Comparison of ENCODE assay signal across 21 cellular contexts in the genomic region with DNA sequence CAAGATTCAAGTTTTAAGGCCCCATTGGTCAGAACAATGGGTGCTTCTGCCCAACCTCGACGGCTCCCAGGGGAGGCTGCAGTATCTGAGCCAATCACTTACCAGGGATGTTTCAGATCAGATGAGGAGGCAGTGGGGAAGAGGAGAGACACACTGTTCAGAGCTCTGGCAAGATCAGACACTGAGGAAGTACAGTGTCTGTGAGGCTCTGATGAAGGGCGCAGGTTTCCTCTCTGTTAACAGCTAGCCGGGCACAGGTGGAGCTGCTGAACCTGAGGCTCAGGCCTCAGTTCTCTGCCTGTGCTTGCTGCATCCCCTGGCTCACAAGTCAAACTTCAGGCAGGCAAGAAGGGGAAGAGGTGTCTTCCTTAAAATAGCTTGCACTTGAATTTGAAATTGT.
A peak's percentile ranks its signal among the peaks of the same experiment; 100 is the strongest.
DNase-seq lines count a peak whose midpoint lies in the region; ATAC-seq and TF ChIP-seq lines count a peak whose summit lies in the region.
"Had no signal": no experiment of that assay in that cellular context is flagged by ENCODE, and none has a peak within 500 bp of the region (broad histone marks: within the 10 kb centered on the region; RNA-seq: fewer than 3 reads in every experiment).

No MANE protein-coding gene starts in this region.

- no peak overlapping the region for H3K27ac ChIP-seq in spleen
- H3K27ac ChIP-seq: GM23248 had no signal

- no peak for ATAC-seq in Right ventricle myocardium superior (ENCODE audit: poor library complexity)
- ATAC-seq in Right ventricle myocardium inferior = no peak
- ATAC-seq in GM21381 (IDR thresholded peaks at IDR 0.05; ENCODE audit: unreplicated experiment) = no peak
- ATAC-seq in HG02885 (IDR thresholded peaks at IDR 0.05; ENCODE audit: poor library complexity, unreplicated experiment) = no peak
- ATAC-seq: GM12878, K562 had no signal

- no peaks in the 10 kb centered on the region for H4K20me1 ChIP-seq in Loucy (ENCODE audit: insufficient read depth, low read length, poor library complexity, severe bottlenecking)

- TF ChIP-seq POLR2A in spleen (IDR thresholded peaks at IDR 0.05) = no peak

- H3F3A ChIP-seq in Loucy (ENCODE audit: low read depth) = no peaks in the 10 kb centered on the region

- no peak overlapping the region for H3K4me2 ChIP-seq in Loucy (ENCODE audit: low read depth, low read length, poor library complexity, severe bottlenecking)

- 0 out of 2 replicates have a peak overlapping the region, but pooled peaks have one; percentile 9 for H2AFZ ChIP-seq in Loucy (ENCODE audit: low read length)
- H2AFZ ChIP-seq: GM23248 had no signal

- no peaks in the 10 kb centered on the region for H3K36me3 ChIP-seq in Loucy (ENCODE audit: insufficient read depth, low read length)
- peaks cover 0 to 28% (median 0%) of the 10 kb centered on the region in 6 donors for H3K36me3 ChIP-seq in spleen
- H3K36me3 ChIP-seq: HAP-1 had no signal

- no peaks in the 10 kb centered on the region for H3K4me1 ChIP-seq in Loucy (ENCODE audit: insufficient read depth, low read length, poor library complexity, severe bottlenecking)
- H3K4me1 ChIP-seq in spleen = peaks cover 0 to 8% (median 0%) of the 10 kb centered on the region in 6 donors
- H3K4me1 ChIP-seq: HAP-1 had no signal

- no peaks in the 10 kb centered on the region for H3K9me2 ChIP-seq in Loucy (replicated peaks; ENCODE audit: low read depth, low read length)

- intact Hi-C loops in Right ventricle myocardium superior (cut with DNase I) (no loop called here), Right ventricle myocardium inferior (cut with DNase I) (no loop called here), spleen (cut with DNase I; ENCODE audit: low total_unique reads) (no loop called here)

- WGBS in spleen, 5 donors = 71 to 87% (median 79%) methylated on average over 4 of the region's 4 CpGs

- DNase-seq in Right ventricle myocardium superior (peak; percentile 4), Right ventricle myocardium inferior (ENCODE audit: missing footprints) (no peak), islet precursor cell (peak; percentile 42), spleen (peak; percentile 40), amygdala (lab: John Stamatoyannopoulos, UW) (no peak)
- DNase-seq: 8988T; C1 segment of cervical spinal cord; CD4-positive, CD25-positive, alpha-beta regulatory T cell; CD8-positive, alpha-beta memory T cell; COR-L47; DMS 273 treated with DMSO at 0.1 percent for 48 hours; DMS53; DND-41; EL; GM23248 had no signal

- H3K4me3 ChIP-seq in Loucy (ENCODE audit: low read length, poor library complexity, severe bottlenecking) (no peak overlapping the region), spleen (no peak overlapping the region)
- H3K4me3 ChIP-seq: GM12878, GM23248, HAP-1, K562 had no signal

- H3K79me2 ChIP-seq in Loucy (ENCODE audit: insufficient read depth, low read length) = no peaks in the 10 kb centered on the region

- H3K9me3 ChIP-seq in Loucy (ENCODE audit: insufficient read depth, low read depth, low read length) (no peaks in the 10 kb centered on the region), spleen (no peaks in the 10 kb centered on the region)
- H3K9me3 ChIP-seq: HAP-1 had no signal

- TF ChIP-seq CTCF in Loucy (conservative IDR thresholded peaks at IDR 0.05; ENCODE audit: low read length) = no peak
- TF ChIP-seq CTCF in spleen (IDR thresholded peaks at IDR 0.05 in 8 of 11, conservative IDR thresholded peaks at IDR 0.05 in 3 of 11) = no peak

- no peak overlapping the region for H3K9ac ChIP-seq in Loucy (ENCODE audit: low read depth, low read length, poor library complexity, severe bottlenecking)
- H3K9ac ChIP-seq: GM23248 had no signal

- H3K27me3 ChIP-seq in Loucy (ENCODE audit: insufficient read depth, low read length, poor library complexity, severe bottlenecking) = no peaks in the 10 kb centered on the region
- no peaks in the 10 kb centered on the region for H3K27me3 ChIP-seq in spleen (replicated peaks in 1 of 7)

Comparison
In these comparisons a context has a peak if more than half of its experiments do, and no peak if none do; other contexts are left out.
1. DNase-seq: peak in Right ventricle myocardium superior (single experiment), islet precursor cell (single experiment) and spleen (single experiment); none in Right ventricle myocardium inferior (single experiment) and amygdala (0 of 56).